ENCODE assay signal across 8 cellular contexts in the genomic region with DNA sequence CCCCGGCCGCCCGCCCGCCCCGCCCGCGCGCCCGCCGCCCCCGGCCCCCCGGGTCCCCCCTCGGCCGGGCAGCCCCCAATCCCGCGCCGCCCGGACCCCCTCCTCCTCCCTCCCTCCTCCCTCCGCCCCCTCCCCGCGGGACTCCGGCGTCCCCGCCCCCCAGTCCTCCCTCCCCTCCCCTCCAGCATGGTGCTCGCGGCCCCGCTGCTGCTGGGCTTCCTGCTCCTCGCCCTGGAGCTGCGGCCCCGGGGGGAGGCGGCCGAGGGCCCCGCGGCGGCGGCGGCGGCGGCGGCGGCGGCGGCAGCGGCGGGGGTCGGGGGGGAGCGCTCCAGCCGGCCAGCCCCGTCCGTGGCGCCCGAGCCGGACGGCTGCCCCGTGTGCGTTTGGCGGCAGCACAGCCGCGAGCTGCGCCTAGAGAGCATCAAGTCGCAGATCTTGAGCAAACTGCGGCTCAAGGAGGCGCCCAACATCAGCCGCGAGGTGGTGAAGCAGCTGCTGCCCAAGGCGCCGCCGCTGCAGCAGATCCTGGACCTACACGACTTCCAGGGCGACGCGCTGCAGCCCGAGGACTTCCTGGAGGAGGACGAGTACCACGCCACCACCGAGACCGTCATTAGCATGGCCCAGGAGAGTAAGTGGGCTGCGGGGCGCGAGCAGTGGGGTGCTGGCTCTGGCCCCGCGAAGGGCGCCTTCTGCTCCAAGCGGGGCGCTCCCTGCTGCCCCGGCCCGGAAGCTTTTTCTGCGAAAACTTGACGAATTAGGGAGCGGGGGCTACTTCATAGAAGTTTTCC. TPM values are rescaled to one million over a fixed set of nuclear protein-coding genes. Genes with fewer than 3 reads are reported as not detected.
DNase-seq lines count a peak whose midpoint lies in the region; ATAC-seq and TF ChIP-seq lines count a peak whose summit lies in the region.

No MANE protein-coding gene starts in this region.

- H3K27ac Mint-ChIP-seq in activated CD4-positive, alpha-beta memory T cell treated with anti-CD3 and anti-CD28 coated beads, Interleukin-2, amount 10 ng/mL, durations not matched to agents 7 days and 5 days, result peak overlapping the region; percentile 21
- H3K27ac Mint-ChIP-seq in endothelial cell (ENCODE audit: unreplicated experiment), result no peak overlapping the region

- CTCF ChIA-PET in activated CD4-positive, alpha-beta memory T cell treated with anti-CD3 and anti-CD28 coated beads, Interleukin-2, amount 10 ng/mL, durations not matched to agents 7 days and 5 days (lab: Charles Lee), result interaction anchor here (0.8 to 3.3 kb wide), 5 partner anchors 19 to 252 kb away, joined by 3 to 14 read pairs (median 5); partner anchors contain the start of genes ORMDL2 and SARNP

- H3K9me3 Mint-ChIP-seq in activated CD4-positive, alpha-beta memory T cell treated with anti-CD3 and anti-CD28 coated beads, Interleukin-2, amount 10 ng/mL, durations not matched to agents 7 days and 5 days, result no peaks in the 10 kb centered on the region
- no peaks in the 10 kb centered on the region for H3K9me3 Mint-ChIP-seq in endothelial cell (ENCODE audit: unreplicated experiment)

- peak overlapping the region in 1 of 2 donors; percentile 23 for H3K27ac ChIP-seq in mucosa of rectum (ENCODE audit: low read depth in 2 of 2, low read length in 2 of 2)
- H3K27ac ChIP-seq in substantia nigra (ENCODE audit: low read depth, low read length, poor library complexity, severe bottlenecking), result peak overlapping the region; percentile 56

- H3K27me3 ChIP-seq in mucosa of rectum (ENCODE audit: control insufficient read depth in 2 of 2, insufficient read depth in 2 of 2, low read length in 2 of 2), result peaks cover 5 to 10% of the 10 kb centered on the region in 2 donors

- POLR2A ChIA-PET in activated CD4-positive, alpha-beta memory T cell treated with anti-CD3 and anti-CD28 coated beads, Interleukin-2, amount 10 ng/mL, durations not matched to agents 7 days and 5 days (lab: Charles Lee), result interaction anchor here (0.9 to 3.5 kb wide), 14 partner anchors 8 to 296 kb away, joined by 3 to 20 read pairs (median 5); partner anchors contain the start of genes DGKA, DNAJC14, ORMDL2 and RAB5B

- TF ChIP-seq CTCF in endothelial cell (IDR thresholded peaks at IDR 0.05; ENCODE audit: unreplicated experiment), result no peak

- DNase-seq in NCI-H2081 (lab: John Stamatoyannopoulos, UW) (peak; percentile 52 to 67), NCI-H2081 treated with DMSO at 0.1 percent for 48 hours (lab: John Stamatoyannopoulos, UW) (no peak), NCI-H2171 (lab: John Stamatoyannopoulos, UW) (peak; percentile 82), endothelial cell (ENCODE audit: low spot score) (peak; percentile 67), substantia nigra (lab: John Stamatoyannopoulos, UW) (peak in 26 of 49 donors; percentile 24 to 77 (median 53))
- DNase-seq in activated CD4-positive, alpha-beta memory T cell treated with anti-CD3 and anti-CD28 coated beads, Interleukin-2, amount 10 ng/mL, durations not matched to agents 7 days and 5 days, result peak; percentile 67

- peak overlapping the region; percentile 89 for H3K4me3 Mint-ChIP-seq in activated CD4-positive, alpha-beta memory T cell treated with anti-CD3 and anti-CD28 coated beads, Interleukin-2, amount 10 ng/mL, durations not matched to agents 7 days and 5 days
- peak overlapping the region; percentile 87 for H3K4me3 Mint-ChIP-seq in endothelial cell (ENCODE audit: unreplicated experiment)

- peaks cover 11 to 12% of the 10 kb centered on the region in 2 donors for H3K4me1 ChIP-seq in mucosa of rectum (ENCODE audit: control insufficient read depth in 2 of 2, insufficient read depth in 2 of 2, low read length in 2 of 2)

- H3K4me3 ChIP-seq in mucosa of rectum (ENCODE audit: low read length in 2 of 2), result peak overlapping the region; percentile 66 to 72

- peaks cover 40% of the 10 kb centered on the region for H3K4me1 Mint-ChIP-seq in activated CD4-positive, alpha-beta memory T cell treated with anti-CD3 and anti-CD28 coated beads, Interleukin-2, amount 10 ng/mL, durations not matched to agents 7 days and 5 days
- H3K4me1 Mint-ChIP-seq in endothelial cell (ENCODE audit: unreplicated experiment), result peaks cover 28% of the 10 kb centered on the region

- H3K27me3 Mint-ChIP-seq in activated CD4-positive, alpha-beta memory T cell treated with anti-CD3 and anti-CD28 coated beads, Interleukin-2, amount 10 ng/mL, durations not matched to agents 7 days and 5 days, result peaks cover 11% of the 10 kb centered on the region
- H3K27me3 Mint-ChIP-seq in endothelial cell (ENCODE audit: unreplicated experiment), result peaks cover 8% of the 10 kb centered on the region

- no peaks in the 10 kb centered on the region for H3K36me3 ChIP-seq in mucosa of rectum (ENCODE audit: control insufficient read depth in 2 of 2, insufficient read depth in 2 of 2, low read length in 2 of 2)

- no peaks in the 10 kb centered on the region for H3K9me3 ChIP-seq in mucosa of rectum (ENCODE audit: control insufficient read depth in 2 of 2, low read length in 2 of 2)

- ATAC-seq in HG02588 (IDR thresholded peaks at IDR 0.05; ENCODE audit: unreplicated experiment), result peak; percentile 51

- peak overlapping the region; percentile 47 to 57 for H3K9ac ChIP-seq in mucosa of rectum (ENCODE audit: low read depth in 1 of 2, low read length in 2 of 2)

- H3K36me3 Mint-ChIP-seq in activated CD4-positive, alpha-beta memory T cell treated with anti-CD3 and anti-CD28 coated beads, Interleukin-2, amount 10 ng/mL, durations not matched to agents 7 days and 5 days (ENCODE audit: low read depth), result no peaks in the 10 kb centered on the region
- no peaks in the 10 kb centered on the region for H3K36me3 Mint-ChIP-seq in endothelial cell (ENCODE audit: low read depth, unreplicated experiment)

RNA-seq across cellular contexts. Expression of gene GDF11, which starts 0.4 kb away (rescaled TPM):
- 1 to 10 TPM; 7.2 to 7.9 TPM for total RNA-seq in activated CD4-positive, alpha-beta memory T cell treated with anti-CD3 and anti-CD28 coated beads, Interleukin-2, amount 10 ng/mL, durations not matched to agents 7 days and 5 days
- total RNA-seq in endothelial cell (ENCODE audit: unreplicated experiment), result 9.3 TPM

RNA-seq across cellular contexts. Expression of gene CD63, which starts 14.5 kb away (rescaled TPM):
- 100 to 1,000 TPM; 177 to 185 TPM for total RNA-seq in activated CD4-positive, alpha-beta memory T cell treated with anti-CD3 and anti-CD28 coated beads, Interleukin-2, amount 10 ng/mL, durations not matched to agents 7 days and 5 days
- total RNA-seq in endothelial cell (ENCODE audit: unreplicated experiment), result 1,134 TPM

RNA-seq across cellular contexts. Expression of gene RDH5, which starts 23.1 kb away (rescaled TPM):
- total RNA-seq in activated CD4-positive, alpha-beta memory T cell treated with anti-CD3 and anti-CD28 coated beads, Interleukin-2, amount 10 ng/mL, durations not matched to agents 7 days and 5 days, result 10 to 100 TPM in 1 of 2 experiments, 1 to 10 TPM in 1; 9.5 to 10.5 TPM
- 4.4 TPM for total RNA-seq in endothelial cell (ENCODE audit: unreplicated experiment)

RNA-seq across cellular contexts. Expression of gene BLOC1S1, which starts 27.5 kb away (rescaled TPM):
- total RNA-seq in activated CD4-positive, alpha-beta memory T cell treated with anti-CD3 and anti-CD28 coated beads, Interleukin-2, amount 10 ng/mL, durations not matched to agents 7 days and 5 days, result 100 to 1,000 TPM; 156 to 162 TPM
- total RNA-seq in endothelial cell (ENCODE audit: unreplicated experiment), result 66.5 TPM

RNA-seq across cellular contexts. Expression of gene ITGA7, which starts 35.6 kb away (rescaled TPM):
- 1 to 10 TPM; 1.9 to 2.0 TPM for total RNA-seq in activated CD4-positive, alpha-beta memory T cell treated with anti-CD3 and anti-CD28 coated beads, Interleukin-2, amount 10 ng/mL, durations not matched to agents 7 days and 5 days
- total RNA-seq in endothelial cell (ENCODE audit: unreplicated experiment), result 4.0 TPM
